ENCODE assay signal across 1 cellular context in the genomic region with DNA sequence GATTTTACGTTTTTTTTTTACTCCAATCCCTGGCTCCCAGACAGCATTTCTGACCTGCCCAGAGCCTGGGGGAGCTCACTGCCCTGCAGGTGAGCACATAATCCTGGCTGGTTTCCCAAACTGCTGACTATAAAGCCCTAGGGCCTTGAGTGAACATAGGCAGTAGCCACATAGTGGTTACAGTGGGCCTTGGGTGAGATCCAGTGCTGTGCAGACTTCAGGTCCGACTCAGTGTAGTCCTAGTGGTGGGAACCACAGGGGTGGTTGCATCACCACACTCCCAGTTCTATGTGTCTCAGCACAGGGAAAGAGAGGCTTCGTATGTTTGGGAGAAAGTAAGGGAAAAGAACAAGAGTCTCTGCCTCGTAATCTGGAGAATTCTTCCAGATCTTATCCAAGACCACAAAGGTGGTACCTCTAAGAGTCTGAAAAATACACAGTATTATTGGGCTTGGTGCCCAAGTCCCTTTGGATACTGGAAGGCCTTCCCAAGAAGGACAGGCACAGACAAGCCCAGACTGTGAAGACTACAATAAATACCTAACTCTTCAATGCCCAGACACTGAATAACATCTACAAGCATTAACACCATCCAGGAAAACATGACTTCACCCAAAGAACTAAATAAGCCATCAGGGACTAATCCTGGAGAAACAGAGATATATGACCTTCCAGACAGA.
TF ChIP-seq lines count a peak whose summit lies in the region.

No MANE protein-coding gene starts in this region.

TF ChIP-seq in GM23338, 12 proteins besides CTCF, POLR2A, EP300 and RAD21 (continued from another document):
- TF ChIP-seq, protein P1, sequence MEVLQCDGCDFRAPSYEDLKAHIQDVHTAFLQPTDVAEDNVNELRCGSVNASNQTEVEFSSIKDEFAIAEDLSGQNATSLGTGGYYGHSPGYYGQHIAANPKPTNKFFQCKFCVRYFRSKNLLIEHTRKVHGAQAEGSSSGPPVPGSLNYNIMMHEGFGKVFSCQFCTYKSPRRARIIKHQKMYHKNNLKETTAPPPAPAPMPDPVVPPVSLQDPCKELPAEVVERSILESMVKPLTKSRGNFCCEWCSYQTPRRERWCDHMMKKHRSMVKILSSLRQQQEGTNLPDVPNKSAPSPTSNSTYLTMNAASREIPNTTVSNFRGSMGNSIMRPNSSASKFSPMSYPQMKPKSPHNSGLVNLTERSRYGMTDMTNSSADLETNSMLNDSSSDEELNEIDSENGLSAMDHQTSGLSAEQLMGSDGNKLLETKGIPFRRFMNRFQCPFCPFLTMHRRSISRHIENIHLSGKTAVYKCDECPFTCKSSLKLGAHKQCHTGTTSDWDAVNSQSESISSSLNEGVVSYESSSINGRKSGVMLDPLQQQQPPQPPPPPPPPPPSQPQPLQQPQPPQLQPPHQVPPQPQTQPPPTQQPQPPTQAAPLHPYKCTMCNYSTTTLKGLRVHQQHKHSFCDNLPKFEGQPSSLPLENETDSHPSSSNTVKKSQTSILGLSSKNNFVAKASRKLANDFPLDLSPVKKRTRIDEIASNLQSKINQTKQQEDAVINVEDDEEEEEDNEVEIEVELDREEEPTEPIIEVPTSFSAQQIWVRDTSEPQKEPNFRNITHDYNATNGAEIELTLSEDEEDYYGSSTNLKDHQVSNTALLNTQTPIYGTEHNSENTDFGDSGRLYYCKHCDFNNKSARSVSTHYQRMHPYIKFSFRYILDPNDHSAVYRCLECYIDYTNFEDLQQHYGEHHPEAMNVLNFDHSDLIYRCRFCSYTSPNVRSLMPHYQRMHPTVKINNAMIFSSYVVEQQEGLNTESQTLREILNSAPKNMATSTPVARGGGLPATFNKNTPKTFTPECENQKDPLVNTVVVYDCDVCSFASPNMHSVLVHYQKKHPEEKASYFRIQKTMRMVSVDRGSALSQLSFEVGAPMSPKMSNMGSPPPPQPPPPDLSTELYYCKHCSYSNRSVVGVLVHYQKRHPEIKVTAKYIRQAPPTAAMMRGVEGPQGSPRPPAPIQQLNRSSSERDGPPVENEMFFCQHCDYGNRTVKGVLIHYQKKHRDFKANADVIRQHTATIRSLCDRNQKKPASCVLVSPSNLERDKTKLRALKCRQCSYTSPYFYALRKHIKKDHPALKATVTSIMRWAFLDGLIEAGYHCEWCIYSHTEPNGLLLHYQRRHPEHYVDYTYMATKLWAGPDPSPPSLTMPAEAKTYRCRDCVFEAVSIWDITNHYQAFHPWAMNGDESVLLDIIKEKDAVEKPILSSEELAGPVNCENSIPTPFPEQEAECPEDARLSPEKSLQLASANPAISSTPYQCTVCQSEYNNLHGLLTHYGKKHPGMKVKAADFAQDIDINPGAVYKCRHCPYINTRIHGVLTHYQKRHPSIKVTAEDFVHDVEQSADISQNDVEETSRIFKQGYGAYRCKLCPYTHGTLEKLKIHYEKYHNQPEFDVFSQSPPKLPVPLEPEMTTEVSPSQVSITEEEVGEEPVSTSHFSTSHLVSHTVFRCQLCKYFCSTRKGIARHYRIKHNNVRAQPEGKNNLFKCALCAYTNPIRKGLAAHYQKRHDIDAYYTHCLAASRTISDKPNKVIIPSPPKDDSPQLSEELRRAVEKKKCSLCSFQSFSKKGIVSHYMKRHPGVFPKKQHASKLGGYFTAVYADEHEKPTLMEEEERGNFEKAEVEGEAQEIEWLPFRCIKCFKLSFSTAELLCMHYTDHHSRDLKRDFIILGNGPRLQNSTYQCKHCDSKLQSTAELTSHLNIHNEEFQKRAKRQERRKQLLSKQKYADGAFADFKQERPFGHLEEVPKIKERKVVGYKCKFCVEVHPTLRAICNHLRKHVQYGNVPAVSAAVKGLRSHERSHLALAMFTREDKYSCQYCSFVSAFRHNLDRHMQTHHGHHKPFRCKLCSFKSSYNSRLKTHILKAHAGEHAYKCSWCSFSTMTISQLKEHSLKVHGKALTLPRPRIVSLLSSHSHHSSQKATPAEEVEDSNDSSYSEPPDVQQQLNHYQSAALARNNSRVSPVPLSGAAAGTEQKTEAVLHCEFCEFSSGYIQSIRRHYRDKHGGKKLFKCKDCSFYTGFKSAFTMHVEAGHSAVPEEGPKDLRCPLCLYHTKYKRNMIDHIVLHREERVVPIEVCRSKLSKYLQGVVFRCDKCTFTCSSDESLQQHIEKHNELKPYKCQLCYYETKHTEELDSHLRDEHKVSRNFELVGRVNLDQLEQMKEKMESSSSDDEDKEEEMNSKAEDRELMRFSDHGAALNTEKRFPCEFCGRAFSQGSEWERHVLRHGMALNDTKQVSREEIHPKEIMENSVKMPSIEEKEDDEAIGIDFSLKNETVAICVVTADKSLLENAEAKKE (CRISPR knock-in tag; IDR thresholded peaks at IDR 0.05) = no peak
- TF ChIP-seq POLR2AphosphoS5 (IDR thresholded peaks at IDR 0.05; ENCODE audit: low read depth) = no peak
- TF ChIP-seq, protein P2, sequence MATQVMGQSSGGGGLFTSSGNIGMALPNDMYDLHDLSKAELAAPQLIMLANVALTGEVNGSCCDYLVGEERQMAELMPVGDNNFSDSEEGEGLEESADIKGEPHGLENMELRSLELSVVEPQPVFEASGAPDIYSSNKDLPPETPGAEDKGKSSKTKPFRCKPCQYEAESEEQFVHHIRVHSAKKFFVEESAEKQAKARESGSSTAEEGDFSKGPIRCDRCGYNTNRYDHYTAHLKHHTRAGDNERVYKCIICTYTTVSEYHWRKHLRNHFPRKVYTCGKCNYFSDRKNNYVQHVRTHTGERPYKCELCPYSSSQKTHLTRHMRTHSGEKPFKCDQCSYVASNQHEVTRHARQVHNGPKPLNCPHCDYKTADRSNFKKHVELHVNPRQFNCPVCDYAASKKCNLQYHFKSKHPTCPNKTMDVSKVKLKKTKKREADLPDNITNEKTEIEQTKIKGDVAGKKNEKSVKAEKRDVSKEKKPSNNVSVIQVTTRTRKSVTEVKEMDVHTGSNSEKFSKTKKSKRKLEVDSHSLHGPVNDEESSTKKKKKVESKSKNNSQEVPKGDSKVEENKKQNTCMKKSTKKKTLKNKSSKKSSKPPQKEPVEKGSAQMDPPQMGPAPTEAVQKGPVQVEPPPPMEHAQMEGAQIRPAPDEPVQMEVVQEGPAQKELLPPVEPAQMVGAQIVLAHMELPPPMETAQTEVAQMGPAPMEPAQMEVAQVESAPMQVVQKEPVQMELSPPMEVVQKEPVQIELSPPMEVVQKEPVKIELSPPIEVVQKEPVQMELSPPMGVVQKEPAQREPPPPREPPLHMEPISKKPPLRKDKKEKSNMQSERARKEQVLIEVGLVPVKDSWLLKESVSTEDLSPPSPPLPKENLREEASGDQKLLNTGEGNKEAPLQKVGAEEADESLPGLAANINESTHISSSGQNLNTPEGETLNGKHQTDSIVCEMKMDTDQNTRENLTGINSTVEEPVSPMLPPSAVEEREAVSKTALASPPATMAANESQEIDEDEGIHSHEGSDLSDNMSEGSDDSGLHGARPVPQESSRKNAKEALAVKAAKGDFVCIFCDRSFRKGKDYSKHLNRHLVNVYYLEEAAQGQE (IDR thresholded peaks at IDR 0.05; ENCODE audit: unreplicated experiment) = no peak
